Comparison of ENCODE assay signal across 10 cellular contexts in the genomic region with DNA sequence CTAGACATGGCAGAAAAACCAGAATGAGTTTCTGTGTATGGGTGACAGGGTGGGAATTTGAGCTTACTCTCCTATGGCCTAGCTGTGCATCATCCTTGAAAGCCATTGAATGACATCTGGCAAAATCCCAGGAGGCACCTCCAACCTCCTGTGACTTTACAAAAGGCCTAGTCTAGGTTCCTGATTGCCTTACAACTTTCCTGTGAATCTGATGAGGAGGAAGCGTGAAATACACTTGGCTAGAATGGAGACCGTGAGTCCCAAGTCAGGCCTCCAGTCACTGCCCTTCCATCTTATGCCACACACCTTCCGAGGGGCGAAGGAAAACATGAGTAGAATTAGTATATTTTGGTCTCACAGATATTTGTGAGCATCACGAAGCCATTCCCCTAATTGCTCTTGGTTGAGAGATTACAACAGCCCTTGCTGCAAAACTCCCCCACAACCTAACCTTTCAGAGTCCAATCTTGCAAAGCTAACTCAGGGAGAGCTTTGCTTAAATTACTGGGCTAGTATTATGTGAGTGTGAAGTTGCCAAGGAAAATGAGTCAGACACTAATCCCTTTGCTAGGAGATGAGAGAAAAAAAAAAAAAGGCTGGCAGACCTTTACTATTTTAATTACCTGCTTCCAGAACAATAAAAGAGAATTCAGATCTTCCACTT. TPM values are rescaled to one million over a fixed set of nuclear protein-coding genes. Genes with fewer than 3 reads are reported as not detected.
DNase-seq lines count a peak whose midpoint lies in the region; FAIRE-seq and TF ChIP-seq lines count a peak whose summit lies in the region.
"Had no signal": no experiment of that assay in that cellular context is flagged by ENCODE, and none has a peak within 500 bp of the region (broad histone marks: within the 10 kb centered on the region; RNA-seq: fewer than 3 reads in every experiment).

No MANE protein-coding gene starts in this region.

- no peak for FAIRE-seq in RCC 7860 (lab: Jason Lieb, UNC)

- intact Hi-C loops in A673 (cut with micrococcal nuclease; ENCODE audit: unreplicated experiment): no loop called here

- DNase-seq in A673 (ENCODE audit: low spot score) (peak; percentile 79), LoVo (ENCODE audit: low spot score) (peak; percentile 42), choroid plexus epithelial cell (ENCODE audit: low read depth) (peak; percentile 24), medulla oblongata (ENCODE audit: extremely low spot score) (peak; percentile 35), OCI-M1 (lab: John Stamatoyannopoulos, UW) (no peak), DMS53 treated with DMSO at 0.1 percent for 48 hours (lab: John Stamatoyannopoulos, UW; ENCODE audit: unreplicated experiment) (no peak), RCC 7860 (ENCODE audit: low spot score) (no peak), NCI-H2107 treated with DMSO at 0.1 percent for 48 hours (lab: John Stamatoyannopoulos, UW; ENCODE audit: unreplicated experiment) (no peak)
- DNase-seq: activated naive CD8-positive, alpha-beta T cell treated with anti-CD3 and anti-CD28 coated beads, Interleukin-2, amount 10 ng/mL, durations not matched to agents 7 days and 5 days had no signal

- no TSS peak for BruUV-seq in A673 (replicated peaks; lab: Mats Ljungman, UMichigan)

- POLR2A ChIA-PET in A673 (lab: Charles Lee; ENCODE audit: low non-redundant PET): interaction anchor here (0.5 kb wide), 1 partner anchor 641 kb away, joined by 4 read pairs; no protein-coding TSS in a partner anchor

- CTCF ChIA-PET in A673 (lab: Charles Lee): no interaction called here

- no peak overlapping the region for H3K27ac ChIP-seq in A673 (ENCODE audit: low read depth, low read length, poor library complexity, severe bottlenecking)
- H3K27ac ChIP-seq: VCaP had no signal

- TF ChIP-seq CTCF in A673 (conservative IDR thresholded peaks at IDR 0.05; ENCODE audit: low read depth, low read length): no peak
- TF ChIP-seq CTCF in choroid plexus epithelial cell (conservative IDR thresholded peaks at IDR 0.05; ENCODE audit: low read depth, low read length): no peak

- no peaks in the 10 kb centered on the region for H3K36me3 ChIP-seq in A673 (ENCODE audit: insufficient read depth, low read length, poor library complexity, severe bottlenecking)

- H3K27me3 ChIP-seq in A673 (replicated peaks; ENCODE audit: insufficient read depth, low read depth, low read length, poor library complexity): no peaks in the 10 kb centered on the region

- H3K9me3 ChIP-seq in A673 (ENCODE audit: low read depth, low read length, poor library complexity, severe bottlenecking): no peaks in the 10 kb centered on the region

- no peak overlapping the region for H3K4me3 ChIP-seq in A673 (ENCODE audit: low read depth, low read length, poor library complexity, severe bottlenecking)
- H3K4me3 ChIP-seq in choroid plexus epithelial cell (ENCODE audit: low read depth, low read length): no peak overlapping the region

- H3K4me1 ChIP-seq in A673 (ENCODE audit: insufficient read depth, low read length, poor library complexity, severe bottlenecking): peaks cover 17% of the 10 kb centered on the region

RNA-seq across cellular contexts. Expression of a gene that starts 36.3 kb away (rescaled TPM):
- total RNA-seq in A673 (2021): 71.0 and 74.9 TPM in 2 replicates

Comparison
In these comparisons a context has a peak if more than half of its experiments do, and no peak if none do; other contexts are left out.
1. DNase-seq: peak in A673 (single experiment), LoVo (single experiment), choroid plexus epithelial cell (single experiment) and medulla oblongata (single experiment); none in OCI-M1 (single experiment), DMS53 treated with DMSO at 0.1 percent for 48 hours (single experiment), RCC 7860 (single experiment) and NCI-H2107 treated with DMSO at 0.1 percent for 48 hours (single experiment).